Comparison of ENCODE assay signal across 11 cellular contexts in genomic region chr13:48891586-48891985, GRCh38.
DNase-seq lines count a peak whose midpoint lies in the region; ATAC-seq and TF ChIP-seq lines count a peak whose summit lies in the region.
"Had no signal": no experiment of that assay in that cellular context is flagged by ENCODE, and none has a peak within 500 bp of the region (broad histone marks: within the 10 kb centered on the region; RNA-seq: fewer than 3 reads in every experiment).

No MANE protein-coding gene starts in this region.

- BruUV-seq in MCF 10A (replicated peaks; lab: Mats Ljungman, UMichigan) = no TSS peak

- TF ChIP-seq EP300 in SK-N-SH (IDR thresholded peaks at IDR 0.05; ENCODE audit: borderline replicate concordance in 1 of 2, low read depth in 1 of 2, low read length in 1 of 2) = peak; percentile 66 to 99

- no peak overlapping the region for H3K27ac ChIP-seq in breast epithelium
- peak overlapping the region; percentile 69 to 91; a peak in 3 of 4 replicates for H3K27ac ChIP-seq in SK-N-SH (ENCODE audit: low read depth in 2 of 2, low read length in 1 of 2)
- H3K27ac ChIP-seq in testis = no peak overlapping the region

- no peaks in the 10 kb centered on the region for H3K27me3 ChIP-seq in breast epithelium
- no peaks in the 10 kb centered on the region for H3K27me3 ChIP-seq in SK-N-SH (ENCODE audit: insufficient read depth)
- no peaks in the 10 kb centered on the region for H3K27me3 ChIP-seq in testis

- H3K4me3 ChIP-seq in breast epithelium (no peak overlapping the region), SK-N-SH (ENCODE audit: low read depth in 2 of 2, low read length in 1 of 2) (no peak overlapping the region), fibroblast of villous mesenchyme (ENCODE audit: low read depth, low read length) (no peak overlapping the region), testis (no peak overlapping the region)

- peaks cover 36% of the 10 kb centered on the region for H3F3A ChIP-seq in SK-N-SH (replicated peaks; ENCODE audit: insufficient read depth)

- no peaks in the 10 kb centered on the region for H3K9me2 ChIP-seq in SK-N-SH

- DNase-seq in MCF 10A (ENCODE audit: unreplicated experiment) = peak; percentile 62
- DNase-seq in breast epithelium (ENCODE audit: low spot score in 2 of 2) = no peak
- DNase-seq in SK-N-SH = no peak
- DNase-seq in fibroblast of villous mesenchyme (ENCODE audit: low read depth) = peak; percentile 53
- DNase-seq in testis = peak; percentile 14
- DNase-seq in DMS153 (lab: John Stamatoyannopoulos, UW) = no peak
- DNase-seq in activated CD8-positive, alpha-beta memory T cell treated with anti-CD3 and anti-CD28 coated beads for 24 hours = no peak
- no peak for DNase-seq in activated CD8-positive, alpha-beta memory T cell treated with anti-CD3 and anti-CD28 coated beads, Interleukin-2, amount 10 ng/mL, durations not matched to agents 7 days and 5 days
- DNase-seq: activated B cell treated with CpG ODN at 0.5 μM for 24 hours; NCI-H187; stimulated activated naive B cell treated with anti-CD40 and anti-IgM and Interleukin-4, amounts not matched to agents 10 μg/mL and 1 μg/mL and 100 μg/mL, for 72 hours had no signal

- peak overlapping the region; percentile 2; the same call in 1 of the 2 replicates for H3K9ac ChIP-seq in SK-N-SH

- H3K27me3 Mint-ChIP-seq in MCF 10A (ENCODE audit: insufficient read depth, unreplicated experiment) = no peaks in the 10 kb centered on the region
- no peaks in the 10 kb centered on the region for H3K27me3 Mint-ChIP-seq in activated CD8-positive, alpha-beta memory T cell treated with anti-CD3 and anti-CD28 coated beads, Interleukin-2, amount 10 ng/mL, durations not matched to agents 7 days and 5 days

- H4K20me1 ChIP-seq in SK-N-SH (ENCODE audit: insufficient read depth) = no peaks in the 10 kb centered on the region

- TF ChIP-seq POLR2A in breast epithelium (IDR thresholded peaks at IDR 0.05) (no peak), testis (IDR thresholded peaks at IDR 0.05) (no peak)

- no peak for ATAC-seq in activated CD8-positive, alpha-beta memory T cell treated with anti-CD3 and anti-CD28 coated beads, Interleukin-2, amount 10 ng/mL, durations not matched to agents 7 days and 5 days

- H3K36me3 ChIP-seq in breast epithelium (no peaks in the 10 kb centered on the region), SK-N-SH (replicated peaks in 1 of 2; ENCODE audit: control insufficient read depth in 1 of 2, insufficient read depth in 2 of 2, low read length in 1 of 2) (no peaks in the 10 kb centered on the region), testis (ENCODE audit: low read depth, missing control alignments) (no peaks in the 10 kb centered on the region)

- no peak overlapping the region for H3K4me3 Mint-ChIP-seq in MCF 10A (ENCODE audit: unreplicated experiment)
- no peak overlapping the region for H3K4me3 Mint-ChIP-seq in activated CD8-positive, alpha-beta memory T cell treated with anti-CD3 and anti-CD28 coated beads, Interleukin-2, amount 10 ng/mL, durations not matched to agents 7 days and 5 days
- H3K4me3 Mint-ChIP-seq: activated B cell treated with CpG ODN at 0.5 μM for 24 hours; stimulated activated naive B cell treated with anti-CD40 and anti-IgM and Interleukin-4, amounts not matched to agents 10 μg/mL and 1 μg/mL and 100 μg/mL, for 72 hours had no signal

- POLR2A ChIA-PET in MCF 10A (lab: Yijun Ruan, JAX) (interaction anchor here (0.6 to 1.8 kb wide), 7 partner anchors 10 to 205 kb away, joined by 3 to 4 read pairs (median 3); no protein-coding TSS in a partner anchor), SK-N-SH (lab: Yijun Ruan, JAX) (no interaction called here)

- H3K27ac Mint-ChIP-seq in MCF 10A (ENCODE audit: low read depth, unreplicated experiment) = peak overlapping the region; percentile 86
- H3K27ac Mint-ChIP-seq in activated CD8-positive, alpha-beta memory T cell treated with anti-CD3 and anti-CD28 coated beads, Interleukin-2, amount 10 ng/mL, durations not matched to agents 7 days and 5 days = no peak overlapping the region
- H3K27ac Mint-ChIP-seq: activated B cell treated with CpG ODN at 0.5 μM for 24 hours; stimulated activated naive B cell treated with anti-CD40 and anti-IgM and Interleukin-4, amounts not matched to agents 10 μg/mL and 1 μg/mL and 100 μg/mL, for 72 hours had no signal

- H3K4me2 ChIP-seq in SK-N-SH = peak overlapping the region; percentile 38

- H3K4me1 Mint-ChIP-seq in MCF 10A (ENCODE audit: insufficient read depth, unreplicated experiment) = peaks cover 14% of the 10 kb centered on the region
- H3K4me1 Mint-ChIP-seq in activated CD8-positive, alpha-beta memory T cell treated with anti-CD3 and anti-CD28 coated beads, Interleukin-2, amount 10 ng/mL, durations not matched to agents 7 days and 5 days = peaks cover 24% of the 10 kb centered on the region
- H3K4me1 Mint-ChIP-seq: activated B cell treated with CpG ODN at 0.5 μM for 24 hours had no signal

- WGBS in SK-N-SH (ENCODE audit: low lambda C conversion rate) = 0% methylated on average over 2 of the region's 3 CpGs
- 61 to 77% methylated on average over 3 of the region's 3 CpGs for WGBS in testis, 2 donors

- intact Hi-C loops in MCF 10A (cut with micrococcal nuclease) (no loop called here), breast epithelium (cut with DNase I; ENCODE audit: low total_unique reads) (no loop called here), testis (cut with DNase I; ENCODE audit: low total_unique reads) (no loop called here)

- H3K9me3 ChIP-seq in breast epithelium (no peaks in the 10 kb centered on the region), SK-N-SH (no peaks in the 10 kb centered on the region), testis (no peaks in the 10 kb centered on the region)

- H3K9me3 Mint-ChIP-seq in MCF 10A (ENCODE audit: unreplicated experiment) = no peaks in the 10 kb centered on the region
- peaks cover 3% of the 10 kb centered on the region for H3K9me3 Mint-ChIP-seq in activated CD8-positive, alpha-beta memory T cell treated with anti-CD3 and anti-CD28 coated beads, Interleukin-2, amount 10 ng/mL, durations not matched to agents 7 days and 5 days (ENCODE audit: low read depth)
- H3K9me3 Mint-ChIP-seq: activated B cell treated with CpG ODN at 0.5 μM for 24 hours; stimulated activated naive B cell treated with anti-CD40 and anti-IgM and Interleukin-4, amounts not matched to agents 10 μg/mL and 1 μg/mL and 100 μg/mL, for 72 hours had no signal

- H3K4me1 ChIP-seq in breast epithelium = no peaks in the 10 kb centered on the region
- H3K4me1 ChIP-seq in SK-N-SH (ENCODE audit: control insufficient read depth in 1 of 2, insufficient read depth in 2 of 2, low read depth in 1 of 2, low read length in 1 of 2) = peaks cover 0 to 4% of the 10 kb centered on the region in 2 experiments; a peak in 1 of 4 replicates
- H3K4me1 ChIP-seq in testis = peaks cover 6% of the 10 kb centered on the region

- no peak overlapping the region for H2AFZ ChIP-seq in SK-N-SH (ENCODE audit: low read depth)

- H3K36me3 Mint-ChIP-seq in MCF 10A (ENCODE audit: insufficient read depth, unreplicated experiment) = no peaks in the 10 kb centered on the region
- H3K36me3 Mint-ChIP-seq in activated CD8-positive, alpha-beta memory T cell treated with anti-CD3 and anti-CD28 coated beads, Interleukin-2, amount 10 ng/mL, durations not matched to agents 7 days and 5 days = peaks cover 5% of the 10 kb centered on the region
- H3K36me3 Mint-ChIP-seq: stimulated activated naive B cell treated with anti-CD40 and anti-IgM and Interleukin-4, amounts not matched to agents 10 μg/mL and 1 μg/mL and 100 μg/mL, for 72 hours had no signal

- CTCF ChIA-PET in MCF 10A (lab: Yijun Ruan, JAX) = interaction anchor here (0.6 to 0.9 kb wide), 2 partner anchors 16 to 122 kb away, joined by 3 read pairs; no protein-coding TSS in a partner anchor
- CTCF ChIA-PET in SK-N-SH (lab: Yijun Ruan, JAX) = interaction anchor here (0.6 kb wide), 1 partner anchor 174 kb away, joined by 4 read pairs; no protein-coding TSS in a partner anchor
- CTCF ChIA-PET in activated CD8-positive, alpha-beta memory T cell treated with anti-CD3 and anti-CD28 coated beads, Interleukin-2, amount 10 ng/mL, durations not matched to agents 7 days and 5 days (lab: Charles Lee) = no interaction called here

- no peak for TF ChIP-seq CTCF in MCF 10A (IDR thresholded peaks at IDR 0.05; ENCODE audit: unreplicated experiment)
- no peak for TF ChIP-seq CTCF in breast epithelium (IDR thresholded peaks at IDR 0.05)
- no peak for TF ChIP-seq CTCF in SK-N-SH (IDR thresholded peaks at IDR 0.05)
- TF ChIP-seq CTCF in fibroblast of villous mesenchyme (IDR thresholded peaks at IDR 0.05; ENCODE audit: insufficient read depth, low read depth, low read length) = no peak
- no peak for TF ChIP-seq CTCF in testis (IDR thresholded peaks at IDR 0.05)

- TF ChIP-seq RAD21 in SK-N-SH (IDR thresholded peaks at IDR 0.05; ENCODE audit: low read length) = no peak

- H3K79me2 ChIP-seq in SK-N-SH (ENCODE audit: insufficient read depth) = no peaks in the 10 kb centered on the region

TF ChIP-seq in SK-N-SH, 30 proteins besides CTCF, POLR2A, EP300 and RAD21 (continues in another document):
- peak; percentile 83 for TF ChIP-seq POLR2AphosphoS5 (IDR thresholded peaks at IDR 0.05; ENCODE audit: low read depth, low read length)
- TF ChIP-seq JUND (IDR thresholded peaks at IDR 0.05) = peak; percentile 97
- TF ChIP-seq NRF1 (IDR thresholded peaks at IDR 0.05; ENCODE audit: low read depth, low read length) = no peak
- TF ChIP-seq SIN3A (IDR thresholded peaks at IDR 0.05; ENCODE audit: borderline replicate concordance, low read depth, low read length) = no peak
- TF ChIP-seq IRF3 (IDR thresholded peaks at IDR 0.05; ENCODE audit: low read depth, low read length) = no peak
- peak; percentile 45; the same call in 1 of the 2 replicates for TF ChIP-seq ELF1 (IDR thresholded peaks at IDR 0.05)
- TF ChIP-seq SMC3 (IDR thresholded peaks at IDR 0.05; ENCODE audit: low read depth, low read length) = no peak
- peak; percentile 99 for TF ChIP-seq TCF12 (IDR thresholded peaks at IDR 0.05)
- no peak; the same call in 1 of the 2 replicates for TF ChIP-seq YY1 (IDR thresholded peaks at IDR 0.05; ENCODE audit: low read depth)
- TF ChIP-seq MAX (IDR thresholded peaks at IDR 0.05; ENCODE audit: low read depth) = peak; percentile 61

Comparison
In these comparisons a context has a peak if more than half of its experiments do, and no peak if none do; other contexts are left out.
1. DNase-seq: peak in MCF 10A (single experiment), fibroblast of villous mesenchyme (single experiment) and testis (single experiment); none in breast epithelium (0 of 2), SK-N-SH (single experiment), DMS153 (single experiment), activated CD8-positive, alpha-beta memory T cell treated with anti-CD3 and anti-CD28 coated beads for 24 hours (single experiment) and activated CD8-positive, alpha-beta memory T cell treated with anti-CD3 and anti-CD28 coated beads, Interleukin-2, amount 10 ng/mL, durations not matched to agents 7 days and 5 days (single experiment).
2. H3K27ac ChIP-seq: peak in SK-N-SH (2 of 2); none in breast epithelium (0 of 2) and testis (0 of 2).